Comparison of ENCODE assay signal across 14 cellular contexts in the genomic region with DNA sequence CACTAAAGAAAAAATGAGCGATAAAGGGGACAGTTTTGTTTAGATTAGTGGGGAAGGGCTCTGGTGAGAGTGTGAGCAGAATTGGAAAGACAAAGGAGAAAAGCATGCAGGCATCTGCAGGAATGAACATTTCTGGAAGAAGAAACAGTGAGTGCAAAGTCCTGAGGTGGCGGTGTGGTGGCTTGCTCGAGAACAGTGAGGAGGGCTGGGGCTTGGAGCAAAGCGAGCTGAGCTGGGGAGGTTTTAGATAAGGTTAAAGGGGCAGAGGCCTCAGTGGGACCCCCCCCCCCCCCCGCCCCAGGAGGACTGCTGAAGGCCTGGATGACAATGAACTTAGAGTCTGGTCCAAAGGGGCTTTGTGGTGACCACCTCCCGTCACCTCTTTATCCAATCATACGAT.
DNase-seq lines count a peak whose midpoint lies in the region; ATAC-seq lines count a peak whose summit lies in the region.
"Had no signal": no experiment of that assay in that cellular context is flagged by ENCODE, and none has a peak within 500 bp of the region (broad histone marks: within the 10 kb centered on the region; RNA-seq: fewer than 3 reads in every experiment).

No MANE protein-coding gene starts in this region.

- intact Hi-C loops in sciatic nerve (cut with DNase I), result no loop called here

- ATAC-seq in sciatic nerve, result no peak
- ATAC-seq in HG03521 (IDR thresholded peaks at IDR 0.05; ENCODE audit: unreplicated experiment), result no peak
- ATAC-seq: HepG2 had no signal

- DNase-seq in AG20443 (ENCODE audit: low spot score) (peak; percentile 3), GM03348 (ENCODE audit: low spot score) (peak; percentile 2), iPS-NIHi7 (ENCODE audit: extremely low spot score) (peak; percentile 8), sciatic nerve (ENCODE audit: low spot score) (peak; percentile 9), ecto neural progenitor cell (ENCODE audit: low spot score) (no peak), NAMALWA (ENCODE audit: low spot score) (no peak)
- DNase-seq: ACHN; C1 segment of cervical spinal cord; CD4-positive, alpha-beta T cell; DMS153; DMS79 treated with DMSO at 0.1 percent for 48 hours; EL had no signal

Comparison
In these comparisons a context has a peak if more than half of its experiments do, and no peak if none do; other contexts are left out.
1. DNase-seq: peak in AG20443 (single experiment), GM03348 (single experiment), iPS-NIHi7 (single experiment) and sciatic nerve (single experiment); none in ecto neural progenitor cell (single experiment) and NAMALWA (single experiment).